Comparison of ENCODE assay signal across 26 cellular contexts in the genomic region with DNA sequence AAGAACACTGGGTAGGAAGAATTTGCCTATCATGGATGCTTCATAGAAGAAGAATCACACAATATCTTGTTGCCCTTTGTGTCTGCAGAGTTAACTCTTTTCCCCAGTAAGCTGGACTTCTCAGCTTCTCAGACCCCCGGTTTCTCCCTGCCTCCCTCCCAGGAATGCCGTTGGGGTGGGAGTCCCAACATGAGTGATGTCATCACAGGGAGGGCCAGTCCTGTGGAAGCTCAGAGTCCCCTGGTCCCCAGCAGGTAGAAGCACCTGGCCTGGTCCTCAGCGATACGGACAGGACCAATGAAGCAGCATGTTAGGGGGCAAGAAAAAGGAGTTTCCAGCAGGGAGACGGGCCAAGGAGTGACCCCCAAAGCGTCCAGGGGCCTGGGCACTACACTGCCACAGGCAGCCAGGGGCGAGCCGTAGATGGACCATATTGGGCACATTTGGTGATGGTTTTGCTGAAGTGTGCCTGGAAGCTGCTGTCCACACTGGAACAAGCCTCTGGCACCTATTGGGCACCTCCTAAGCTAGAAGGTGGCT.
DNase-seq lines count a peak whose midpoint lies in the region; TF ChIP-seq lines count a peak whose summit lies in the region.
"Had no signal": no experiment of that assay in that cellular context is flagged by ENCODE, and none has a peak within 500 bp of the region (broad histone marks: within the 10 kb centered on the region; RNA-seq: fewer than 3 reads in every experiment).

No MANE protein-coding gene starts in this region.

- H4K20me1 ChIP-seq in Loucy (ENCODE audit: insufficient read depth, low read length, poor library complexity, severe bottlenecking) = no peaks in the 10 kb centered on the region

- no peaks in the 10 kb centered on the region for H3K79me2 ChIP-seq in Loucy (ENCODE audit: insufficient read depth, low read length)

- in situ Hi-C loops in transverse colon (cut with MboI; ENCODE audit: low pct_ligation_motif_present in 1 of 4, low pct_unique_long_range_greater_than_20kb in 1 of 4, low sequenced_read_pairs in 3 of 4) = no loop called here

- no peaks in the 10 kb centered on the region for H3K36me3 Mint-ChIP-seq in dendritic cell treated with granulocyte-macrophage colony-stimulating factor and Interleukin-4, amounts not matched to agents 40 ng/mL and 50 ng/mL, for 4 days (ENCODE audit: low read depth)
- H3K36me3 Mint-ChIP-seq in type B pancreatic cell = no peaks in the 10 kb centered on the region
- H3K36me3 Mint-ChIP-seq: natural killer cell treated with Interleukin-12 subunit alpha and Interleukin-12 subunit beta and Interleukin-15 and Interleukin-18, amount 100 ng/mL, for 72 hours had no signal

- H2AFZ ChIP-seq in Loucy (ENCODE audit: low read length) = peak overlapping the region; percentile 32; the same call in 1 of the 2 replicates

- H3K4me2 ChIP-seq in Loucy (ENCODE audit: low read depth, low read length, poor library complexity, severe bottlenecking) = peak overlapping the region; percentile 65

- H3K9ac ChIP-seq in Loucy (ENCODE audit: low read depth, low read length, poor library complexity, severe bottlenecking) = no peak overlapping the region
- H3K9ac ChIP-seq in mucosa of stomach (ENCODE audit: low read length) = peak overlapping the region; percentile 49

- 81% methylated on average over 8 of the region's 8 CpGs; no CpG with 5 or more reads in 1 of the 2 donors for WGBS in transverse colon (ENCODE audit: low coverage in 1 of 2), 2 donors

- intact Hi-C loops in dendritic cell treated with granulocyte-macrophage colony-stimulating factor and Interleukin-4, amounts not matched to agents 40 ng/mL and 50 ng/mL, for 4 days (cut with micrococcal nuclease) = loop anchor here (10.0 kb wide), 1 partner anchor 58 kb away; no protein-coding TSS in a partner anchor
- intact Hi-C loops in transverse colon (cut with DNase I; ENCODE audit: low total_unique reads) = loop anchor here (10.0 kb wide), 1 partner anchor 248 kb away; no protein-coding TSS in a partner anchor

- no peaks in the 10 kb centered on the region for H3K9me3 ChIP-seq in Loucy (ENCODE audit: insufficient read depth, low read depth, low read length)
- no peaks in the 10 kb centered on the region for H3K9me3 ChIP-seq in mucosa of stomach (ENCODE audit: control insufficient read depth, low read length)
- H3K9me3 ChIP-seq in transverse colon = no peaks in the 10 kb centered on the region
- H3K9me3 ChIP-seq: body of pancreas had no signal

- H3K27me3 ChIP-seq in Loucy (ENCODE audit: insufficient read depth, low read length, poor library complexity, severe bottlenecking) (no peaks in the 10 kb centered on the region), mucosa of stomach (ENCODE audit: control insufficient read depth, insufficient read depth, low read length) (no peaks in the 10 kb centered on the region), transverse colon (no peaks in the 10 kb centered on the region)
- H3K27me3 ChIP-seq: body of pancreas had no signal

- peak overlapping the region; percentile 75 for H3K27ac Mint-ChIP-seq in dendritic cell treated with granulocyte-macrophage colony-stimulating factor and Interleukin-4, amounts not matched to agents 40 ng/mL and 50 ng/mL, for 4 days
- no peak overlapping the region for H3K27ac Mint-ChIP-seq in type B pancreatic cell
- H3K27ac Mint-ChIP-seq: activated naive CD4-positive, alpha-beta T cell treated with anti-CD3 and anti-CD28 coated beads for 36 hours; activated T-helper 1 cell treated with anti-CD3 and anti-CD28 coated beads, Interleukin-12 subunit alpha, Interleukin-12 subunit beta, Interleukin-2, Interleukin-4 antibody, amounts not matched to agents 30 ng/mL and 10 ng/mL and 1 ng/mL, durations not matched to agents 14 hours and 24 hours and 36 hours; natural killer cell treated with Interleukin-12 subunit alpha and Interleukin-12 subunit beta and Interleukin-15 and Interleukin-18, amount 100 ng/mL, for 72 hours had no signal

- H3K9me2 ChIP-seq in Loucy (replicated peaks; ENCODE audit: low read depth, low read length) = no peaks in the 10 kb centered on the region

- H3K9me3 Mint-ChIP-seq in dendritic cell treated with granulocyte-macrophage colony-stimulating factor and Interleukin-4, amounts not matched to agents 40 ng/mL and 50 ng/mL, for 4 days = no peaks in the 10 kb centered on the region
- H3K9me3 Mint-ChIP-seq in type B pancreatic cell = no peaks in the 10 kb centered on the region
- H3K9me3 Mint-ChIP-seq: activated CD4-positive, alpha-beta memory T cell treated with anti-CD3 and anti-CD28 coated beads, Interleukin-2, amount 10 ng/mL, durations not matched to agents 7 days and 5 days; activated naive CD4-positive, alpha-beta T cell treated with anti-CD3 and anti-CD28 coated beads for 36 hours; activated T-helper 1 cell treated with anti-CD3 and anti-CD28 coated beads, Interleukin-12 subunit alpha, Interleukin-12 subunit beta, Interleukin-2, Interleukin-4 antibody, amounts not matched to agents 30 ng/mL and 10 ng/mL and 1 ng/mL, durations not matched to agents 14 hours and 24 hours and 36 hours; natural killer cell treated with Interleukin-12 subunit alpha and Interleukin-12 subunit beta and Interleukin-15 and Interleukin-18, amount 100 ng/mL, for 72 hours had no signal

- H3K36me3 ChIP-seq in Loucy (ENCODE audit: insufficient read depth, low read length) (no peaks in the 10 kb centered on the region), mucosa of stomach (ENCODE audit: control insufficient read depth, insufficient read depth, low read length) (no peaks in the 10 kb centered on the region), transverse colon (no peaks in the 10 kb centered on the region)

- H3K4me3 Mint-ChIP-seq in dendritic cell treated with granulocyte-macrophage colony-stimulating factor and Interleukin-4, amounts not matched to agents 40 ng/mL and 50 ng/mL, for 4 days = no peak overlapping the region
- no peak overlapping the region for H3K4me3 Mint-ChIP-seq in type B pancreatic cell
- H3K4me3 Mint-ChIP-seq: activated CD4-positive, alpha-beta memory T cell treated with anti-CD3 and anti-CD28 coated beads, Interleukin-2, amount 10 ng/mL, durations not matched to agents 7 days and 5 days; activated naive CD4-positive, alpha-beta T cell treated with anti-CD3 and anti-CD28 coated beads for 36 hours; activated T-helper 1 cell treated with anti-CD3 and anti-CD28 coated beads, Interleukin-12 subunit alpha, Interleukin-12 subunit beta, Interleukin-2, Interleukin-4 antibody, amounts not matched to agents 30 ng/mL and 10 ng/mL and 1 ng/mL, durations not matched to agents 14 hours and 24 hours and 36 hours; natural killer cell treated with Interleukin-12 subunit alpha and Interleukin-12 subunit beta and Interleukin-15 and Interleukin-18, amount 100 ng/mL, for 72 hours had no signal

- peaks cover 15% of the 10 kb centered on the region for H3K4me1 ChIP-seq in Loucy (ENCODE audit: insufficient read depth, low read length, poor library complexity, severe bottlenecking)
- peaks cover 71% of the 10 kb centered on the region for H3K4me1 ChIP-seq in mucosa of stomach (ENCODE audit: control insufficient read depth, insufficient read depth, low read length)
- H3K4me1 ChIP-seq in transverse colon = peaks cover 11 to 62% (median 37%) of the 10 kb centered on the region in 4 donors

- DNase-seq in transverse colon (no peak), type B pancreatic cell (ENCODE audit: extremely low spot score, unreplicated experiment) (no peak), NCI-H774 (lab: John Stamatoyannopoulos, UW) (no peak), AG08395 (ENCODE audit: low spot score) (no peak)
- DNase-seq: activated CD4-positive, alpha-beta T cell treated with anti-CD3 and anti-CD28 coated beads for 1 hour; activated CD8-positive, alpha-beta memory T cell treated with anti-CD3 and anti-CD28 coated beads, Interleukin-2, amount 50 U/mL, for 4 hours; activated naive CD4-positive, alpha-beta T cell treated with anti-CD3 and anti-CD28 coated beads for 36 hours; COR-L47; Karpas-422; NCI-H1417 treated with DMSO at 0.1 percent for 48 hours; NCI-H2081 treated with DMSO at 0.1 percent for 48 hours; NCI-H345; SIG-M5; stimulated activated CD4-positive, alpha-beta T cell treated with anti-CD3 and anti-CD28 coated beads, Interleukin-1b, Interleukin-23, amount 100 ng/mL, for 48 hours; stimulated activated naive CD4-positive, alpha-beta T cell treated with Interleukin-2 at 50 U/mL for 16 hours; SW 1271 had no signal

- TF ChIP-seq CTCF in Loucy (conservative IDR thresholded peaks at IDR 0.05; ENCODE audit: low read length) (no peak), transverse colon (IDR thresholded peaks at IDR 0.05) (no peak), type B pancreatic cell (conservative IDR thresholded peaks at IDR 0.05) (no peak)

- H3K4me3 ChIP-seq in Loucy (ENCODE audit: low read length, poor library complexity, severe bottlenecking) (no peak overlapping the region), mucosa of stomach (ENCODE audit: low read length) (no peak overlapping the region), transverse colon (no peak overlapping the region)
- H3K4me3 ChIP-seq: body of pancreas, GM12878, skin epidermis had no signal

- H3K4me1 Mint-ChIP-seq in dendritic cell treated with granulocyte-macrophage colony-stimulating factor and Interleukin-4, amounts not matched to agents 40 ng/mL and 50 ng/mL, for 4 days (ENCODE audit: low read depth) = peaks cover 71% of the 10 kb centered on the region
- H3K4me1 Mint-ChIP-seq in type B pancreatic cell (ENCODE audit: unreplicated experiment) = peaks cover 57% of the 10 kb centered on the region

- TF ChIP-seq EP300 in transverse colon (IDR thresholded peaks at IDR 0.05; ENCODE audit: low read depth) = no peak

- H3K27ac ChIP-seq in transverse colon = peak overlapping the region; percentile 77 to 81 (median 78)
- H3K27ac ChIP-seq: C4-2B had no signal

- no peaks in the 10 kb centered on the region for H3F3A ChIP-seq in Loucy (ENCODE audit: low read depth)

- H3K27me3 Mint-ChIP-seq in dendritic cell treated with granulocyte-macrophage colony-stimulating factor and Interleukin-4, amounts not matched to agents 40 ng/mL and 50 ng/mL, for 4 days = peaks cover 12% of the 10 kb centered on the region
- H3K27me3 Mint-ChIP-seq in type B pancreatic cell = no peaks in the 10 kb centered on the region

- TF ChIP-seq POLR2A in transverse colon (IDR thresholded peaks at IDR 0.05) = no peak
